Comparison of ENCODE assay signal across 11 cellular contexts in genomic region chr19:1748115-1748702, GRCh38. TPM values are rescaled to one million over a fixed set of nuclear protein-coding genes. Genes with fewer than 3 reads are reported as not detected.
DNase-seq lines count a peak whose midpoint lies in the region; ATAC-seq and TF ChIP-seq lines count a peak whose summit lies in the region.
"Had no signal": no experiment of that assay in that cellular context is flagged by ENCODE, and none has a peak within 500 bp of the region (broad histone marks: within the 10 kb centered on the region; RNA-seq: fewer than 3 reads in every experiment).

No MANE protein-coding gene starts in this region.

- in situ Hi-C loops in transverse colon (cut with MboI; ENCODE audit: low pct_ligation_motif_present in 1 of 4, low pct_unique_long_range_greater_than_20kb in 1 of 4, low sequenced_read_pairs in 3 of 4) = no loop called here

- H3K27me3 ChIP-seq in breast epithelium (peaks cover 32 to 94% of the 10 kb centered on the region in 2 donors), iPS DF 6.9 (ENCODE audit: control insufficient read depth, insufficient read depth, low read length) (peaks cover 72% of the 10 kb centered on the region), transverse colon (peaks cover 97% of the 10 kb centered on the region)

- no peak overlapping the region for H3K27ac ChIP-seq in breast epithelium
- no peak overlapping the region for H3K27ac ChIP-seq in iPS DF 6.9 (ENCODE audit: low read length)
- no peak overlapping the region for H3K27ac ChIP-seq in transverse colon

- CTCF ChIA-PET in MCF 10A (lab: Yijun Ruan, JAX) = interaction anchor here (0.5 to 1.1 kb wide), 3 partner anchors 20 to 394 kb away, joined by 3 to 4 read pairs (median 3); no protein-coding TSS in a partner anchor

- peak overlapping the region; percentile 81 for H3K4me3 Mint-ChIP-seq in MCF 10A (ENCODE audit: unreplicated experiment)
- H3K4me3 Mint-ChIP-seq: CD8-positive, alpha-beta T cell had no signal

- H3K4me3 ChIP-seq in breast epithelium (peak overlapping the region in 1 of 3 donors; percentile 53), iPS DF 6.9 (ENCODE audit: low read length) (peak overlapping the region; percentile 40; the same call in 1 of the 2 replicates), transverse colon (peak overlapping the region in 1 of 4 donors; percentile 36)

- no peaks in the 10 kb centered on the region for H3K4me1 Mint-ChIP-seq in MCF 10A (ENCODE audit: insufficient read depth, unreplicated experiment)

- DNase-seq in MCF 10A (ENCODE audit: unreplicated experiment) (no peak), breast epithelium (ENCODE audit: low spot score in 2 of 2) (no peak), RPMI8226 (peak; percentile 45), iPS DF 6.9 (ENCODE audit: low read depth, low spot score) (no peak), transverse colon (peak; percentile 44), NAMALWA (ENCODE audit: low spot score) (no peak), NCI-H146 treated with DMSO at 0.1 percent for 48 hours (lab: John Stamatoyannopoulos, UW; ENCODE audit: unreplicated experiment) (no peak)
- DNase-seq: CD8-positive, alpha-beta T cell; head of caudate nucleus had no signal

- no peaks in the 10 kb centered on the region for H3K9me3 Mint-ChIP-seq in MCF 10A (ENCODE audit: unreplicated experiment)
- H3K9me3 Mint-ChIP-seq: CD8-positive, alpha-beta T cell had no signal

- no peak for TF ChIP-seq EP300 in transverse colon (IDR thresholded peaks at IDR 0.05; ENCODE audit: low read depth)

- intact Hi-C loops in MCF 10A (cut with micrococcal nuclease) = no loop called here
- intact Hi-C loops in breast epithelium (cut with DNase I; ENCODE audit: low total_unique reads) = no loop called here
- intact Hi-C loops in transverse colon (cut with DNase I; ENCODE audit: low total_unique reads) = no loop called here

- H3K36me3 ChIP-seq in breast epithelium (no peaks in the 10 kb centered on the region), iPS DF 6.9 (ENCODE audit: control insufficient read depth, insufficient read depth, low read length) (no peaks in the 10 kb centered on the region), transverse colon (no peaks in the 10 kb centered on the region)

- H3K4me1 ChIP-seq in breast epithelium (peaks cover 6 to 12% of the 10 kb centered on the region in 2 donors), iPS DF 6.9 (ENCODE audit: control insufficient read depth, insufficient read depth, low read length) (peaks cover 14% of the 10 kb centered on the region; the same call in 1 of the 2 replicates), transverse colon (peaks cover 18 to 30% (median 27%) of the 10 kb centered on the region in 4 donors)

- H3K9me3 ChIP-seq in breast epithelium (no peaks in the 10 kb centered on the region), iPS DF 6.9 (ENCODE audit: control insufficient read depth, insufficient read depth, low read length) (no peaks in the 10 kb centered on the region), transverse colon (no peaks in the 10 kb centered on the region)

- TSS peak; percentile 92 for BruUV-seq in MCF 10A (replicated peaks; lab: Mats Ljungman, UMichigan)

- H3K27ac Mint-ChIP-seq in MCF 10A (ENCODE audit: low read depth, unreplicated experiment) = peak overlapping the region; percentile 90
- H3K27ac Mint-ChIP-seq: CD8-positive, alpha-beta T cell had no signal

- H3K27me3 Mint-ChIP-seq in MCF 10A (ENCODE audit: insufficient read depth, unreplicated experiment) = peaks cover 10% of the 10 kb centered on the region

- H3K36me3 Mint-ChIP-seq in MCF 10A (ENCODE audit: insufficient read depth, unreplicated experiment) = no peaks in the 10 kb centered on the region
- H3K36me3 Mint-ChIP-seq: CD8-positive, alpha-beta T cell had no signal

- POLR2A ChIA-PET in MCF 10A (lab: Yijun Ruan, JAX) = interaction anchor here (0.6 to 5.1 kb wide), 12 partner anchors 13 to 143 kb away, joined by 3 to 23 read pairs (median 4); partner anchors contain the start of genes TCF3 and UQCR11

- TF ChIP-seq CTCF in MCF 10A (IDR thresholded peaks at IDR 0.05; ENCODE audit: unreplicated experiment) = no peak
- no peak for TF ChIP-seq CTCF in breast epithelium (IDR thresholded peaks at IDR 0.05)
- no peak for TF ChIP-seq CTCF in transverse colon (IDR thresholded peaks at IDR 0.05)

- no peak for ATAC-seq in HG03457 (IDR thresholded peaks at IDR 0.05; ENCODE audit: unreplicated experiment)
- ATAC-seq: sciatic nerve had no signal

- WGBS in iPS DF 6.9 (ENCODE audit: insufficient coverage, insufficient read length) = no CpG with 5 or more reads among the region's 48 CpGs
- 2% methylated on average over 35 of the region's 48 CpGs; no CpG with 5 or more reads in 1 of the 2 donors for WGBS in transverse colon (ENCODE audit: low coverage in 1 of 2), 2 donors

- TF ChIP-seq POLR2A in breast epithelium (IDR thresholded peaks at IDR 0.05) (no peak), transverse colon (IDR thresholded peaks at IDR 0.05) (no peak)

RNA-seq across cellular contexts. Expression of gene ONECUT3, which starts 5.1 kb away (rescaled TPM):
- total RNA-seq in MCF 10A (2022) (0.02 TPM in 1 of 2 replicates, not detected in the other), breast epithelium (not detected), transverse colon (not detected)
- total RNA-seq: CD8-positive, alpha-beta T cell; sciatic nerve had no signal

Comparison
In these comparisons a context has a peak if more than half of its experiments do, and no peak if none do; other contexts are left out.
1. DNase-seq: peak in RPMI8226 (single experiment) and transverse colon (single experiment); none in MCF 10A (single experiment), breast epithelium (0 of 2), iPS DF 6.9 (single experiment), NAMALWA (single experiment) and NCI-H146 treated with DMSO at 0.1 percent for 48 hours (single experiment).